ENCODE assay signal across 14 cellular contexts in genomic region chr17:81664051-81664470, GRCh38. TPM values are rescaled to one million over a fixed set of nuclear protein-coding genes. Genes with fewer than 3 reads are reported as not detected.
DNase-seq lines count a peak whose midpoint lies in the region; ATAC-seq and TF ChIP-seq lines count a peak whose summit lies in the region.
"Had no signal": no experiment of that assay in that cellular context is flagged by ENCODE, and none has a peak within 500 bp of the region (broad histone marks: within the 10 kb centered on the region; RNA-seq: fewer than 3 reads in every experiment).

No MANE protein-coding gene starts in this region.

- H3K36me3 ChIP-seq in esophagus (ENCODE audit: control insufficient read depth in 2 of 2, insufficient read depth in 2 of 2, low read length in 1 of 2) (peaks cover 0 to 4% of the 10 kb centered on the region in 2 donors), sigmoid colon (peaks cover 0 to 8% (median 0%) of the 10 kb centered on the region in 4 donors), prostate gland (no peaks in the 10 kb centered on the region)
- H3K36me3 ChIP-seq: thyroid gland had no signal

- intact Hi-C loops in sigmoid colon (cut with DNase I) (no loop called here), prostate gland (cut with DNase I) (no loop called here)

- no peak overlapping the region for H3K4me3 ChIP-seq in esophagus (ENCODE audit: low read depth in 1 of 2, low read length in 2 of 2)
- no peak overlapping the region for H3K4me3 ChIP-seq in sigmoid colon
- no peak overlapping the region for H3K4me3 ChIP-seq in prostate gland
- H3K4me3 ChIP-seq: body of pancreas, thyroid gland had no signal

- H3K27me3 ChIP-seq in esophagus (ENCODE audit: control insufficient read depth in 1 of 2, insufficient read depth in 2 of 2, low read length in 2 of 2) (no peaks in the 10 kb centered on the region), sigmoid colon (no peaks in the 10 kb centered on the region), prostate gland (replicated peaks; ENCODE audit: insufficient read depth) (no peaks in the 10 kb centered on the region)
- H3K27me3 ChIP-seq: body of pancreas, thyroid gland had no signal

- H3K4me1 Mint-ChIP-seq in activated naive CD4-positive, alpha-beta T cell treated with anti-CD3 and anti-CD28 coated beads, Interleukin-2, amount 10 ng/mL, durations not matched to agents 7 days and 5 days, result peaks cover 52% of the 10 kb centered on the region
- peaks cover 55% of the 10 kb centered on the region for H3K4me1 Mint-ChIP-seq in activated CD4-positive, alpha-beta memory T cell treated with anti-CD3 and anti-CD28 coated beads, Interleukin-2, amount 10 ng/mL, durations not matched to agents 7 days and 5 days
- peaks cover 62% of the 10 kb centered on the region for H3K4me1 Mint-ChIP-seq in stimulated activated naive CD8-positive, alpha-beta T cell treated with anti-CD3 and anti-CD28 coated beads, Interleukin-15, amount 100 ng/mL, for 72 hours

- H3K36me3 Mint-ChIP-seq in activated naive CD4-positive, alpha-beta T cell treated with anti-CD3 and anti-CD28 coated beads, Interleukin-2, amount 10 ng/mL, durations not matched to agents 7 days and 5 days, result peaks cover 28% of the 10 kb centered on the region
- peaks cover 34% of the 10 kb centered on the region for H3K36me3 Mint-ChIP-seq in activated CD4-positive, alpha-beta memory T cell treated with anti-CD3 and anti-CD28 coated beads, Interleukin-2, amount 10 ng/mL, durations not matched to agents 7 days and 5 days (ENCODE audit: low read depth)

- CTCF ChIA-PET in activated naive CD4-positive, alpha-beta T cell treated with anti-CD3 and anti-CD28 coated beads, Interleukin-2, amount 10 ng/mL, durations not matched to agents 7 days and 5 days (lab: Charles Lee), result no interaction called here
- CTCF ChIA-PET in activated CD4-positive, alpha-beta memory T cell treated with anti-CD3 and anti-CD28 coated beads, Interleukin-2, amount 10 ng/mL, durations not matched to agents 7 days and 5 days (lab: Charles Lee), result interaction anchor here (0.6 to 1.3 kb wide), 3 partner anchors 8 to 324 kb away, joined by 3 to 5 read pairs (median 3); partner anchors contain the start of gene PDE6G

- H3K4me3 Mint-ChIP-seq in activated naive CD4-positive, alpha-beta T cell treated with anti-CD3 and anti-CD28 coated beads, Interleukin-2, amount 10 ng/mL, durations not matched to agents 7 days and 5 days, result peak overlapping the region; percentile 26
- no peak overlapping the region for H3K4me3 Mint-ChIP-seq in activated CD4-positive, alpha-beta memory T cell treated with anti-CD3 and anti-CD28 coated beads, Interleukin-2, amount 10 ng/mL, durations not matched to agents 7 days and 5 days
- H3K4me3 Mint-ChIP-seq in stimulated activated naive CD8-positive, alpha-beta T cell treated with anti-CD3 and anti-CD28 coated beads, Interleukin-15, amount 100 ng/mL, for 72 hours, result peak overlapping the region; percentile 50 to 55

- no peaks in the 10 kb centered on the region for H3K27me3 Mint-ChIP-seq in activated naive CD4-positive, alpha-beta T cell treated with anti-CD3 and anti-CD28 coated beads, Interleukin-2, amount 10 ng/mL, durations not matched to agents 7 days and 5 days
- no peaks in the 10 kb centered on the region for H3K27me3 Mint-ChIP-seq in activated CD4-positive, alpha-beta memory T cell treated with anti-CD3 and anti-CD28 coated beads, Interleukin-2, amount 10 ng/mL, durations not matched to agents 7 days and 5 days
- H3K27me3 Mint-ChIP-seq in stimulated activated naive CD8-positive, alpha-beta T cell treated with anti-CD3 and anti-CD28 coated beads, Interleukin-15, amount 100 ng/mL, for 72 hours, result no peaks in the 10 kb centered on the region

- H3K27ac ChIP-seq in esophagus (ENCODE audit: low read depth in 2 of 2, low read length in 1 of 2) (peak overlapping the region; percentile 30 to 78), substantia nigra (ENCODE audit: low read depth, low read length, poor library complexity, severe bottlenecking) (no peak overlapping the region), sigmoid colon (no peak overlapping the region), prostate gland (no peak overlapping the region)
- H3K27ac ChIP-seq: body of pancreas, thyroid gland had no signal

- no peak for TF ChIP-seq CTCF in sigmoid colon (IDR thresholded peaks at IDR 0.05)
- TF ChIP-seq CTCF in prostate gland (IDR thresholded peaks at IDR 0.05), result no peak

- peak overlapping the region; percentile 99 for H3K27ac Mint-ChIP-seq in activated naive CD4-positive, alpha-beta T cell treated with anti-CD3 and anti-CD28 coated beads, Interleukin-2, amount 10 ng/mL, durations not matched to agents 7 days and 5 days
- H3K27ac Mint-ChIP-seq in activated CD4-positive, alpha-beta memory T cell treated with anti-CD3 and anti-CD28 coated beads, Interleukin-2, amount 10 ng/mL, durations not matched to agents 7 days and 5 days, result peak overlapping the region; percentile 94
- peak overlapping the region in 1 of 2 donors; percentile 86 for H3K27ac Mint-ChIP-seq in stimulated activated naive CD8-positive, alpha-beta T cell treated with anti-CD3 and anti-CD28 coated beads, Interleukin-15, amount 100 ng/mL, for 72 hours

- POLR2A ChIA-PET in activated CD4-positive, alpha-beta memory T cell treated with anti-CD3 and anti-CD28 coated beads, Interleukin-2, amount 10 ng/mL, durations not matched to agents 7 days and 5 days (lab: Charles Lee), result interaction anchor here (1.2 to 4.8 kb wide), 4 partner anchors 8 to 112 kb away, joined by 4 to 52 read pairs (median 16); partner anchors contain the start of genes FAAP100, MRPL12, NPLOC4 and PDE6G

- DNase-seq in activated naive CD4-positive, alpha-beta T cell treated with anti-CD3 and anti-CD28 coated beads, Interleukin-2, amount 10 ng/mL, durations not matched to agents 7 days and 5 days, result no peak
- DNase-seq in activated naive CD4-positive, alpha-beta T cell treated with Interleukin-2 at 50 U/mL for 16 hours, result no peak
- DNase-seq in activated CD4-positive, alpha-beta memory T cell treated with anti-CD3 and anti-CD28 coated beads, Interleukin-2, amount 10 ng/mL, durations not matched to agents 7 days and 5 days, result no peak
- DNase-seq in stimulated activated naive CD8-positive, alpha-beta T cell treated with anti-CD3 and anti-CD28 coated beads, Interleukin-15, amount 100 ng/mL, for 72 hours, result no peak
- DNase-seq in substantia nigra (lab: John Stamatoyannopoulos, UW) (no peak), sigmoid colon (no peak), prostate gland (ENCODE audit: low spot score) (no peak)
- DNase-seq: body of pancreas, NCI-H510A, thyroid gland had no signal

- no peak for TF ChIP-seq POLR2A in sigmoid colon (IDR thresholded peaks at IDR 0.05)
- TF ChIP-seq POLR2A in prostate gland (IDR thresholded peaks at IDR 0.05), result no peak

- H3K4me1 ChIP-seq in esophagus (ENCODE audit: control insufficient read depth in 2 of 2, insufficient read depth in 2 of 2, low read length in 1 of 2), result peaks cover 6 to 10% of the 10 kb centered on the region in 2 donors
- peaks cover 0 to 27% (median 26%) of the 10 kb centered on the region in 4 donors for H3K4me1 ChIP-seq in sigmoid colon
- peaks cover 11% of the 10 kb centered on the region for H3K4me1 ChIP-seq in prostate gland (replicated peaks)

- H3K9me3 ChIP-seq in esophagus (ENCODE audit: control insufficient read depth in 2 of 2, insufficient read depth in 1 of 2, low read depth in 1 of 2, low read length in 1 of 2) (no peaks in the 10 kb centered on the region), sigmoid colon (no peaks in the 10 kb centered on the region), prostate gland (no peaks in the 10 kb centered on the region)
- H3K9me3 ChIP-seq: body of pancreas, thyroid gland had no signal

- 59 to 78% methylated on average over 7 of the region's 7 CpGs for WGBS in esophagus, 2 donors
- WGBS in sigmoid colon, 2 donors, result 73 to 90% methylated on average over 7 of the region's 7 CpGs
- 77% methylated on average over 7 of the region's 7 CpGs for WGBS in prostate gland

- no peak for TF ChIP-seq EP300 in sigmoid colon (IDR thresholded peaks at IDR 0.05)

- no peak for ATAC-seq in stimulated activated naive CD8-positive, alpha-beta T cell treated with anti-CD3 and anti-CD28 coated beads, Interleukin-15, amount 100 ng/mL, for 72 hours
- ATAC-seq: body of pancreas, left lobe of liver had no signal

- H3K9me3 Mint-ChIP-seq in activated naive CD4-positive, alpha-beta T cell treated with anti-CD3 and anti-CD28 coated beads, Interleukin-2, amount 10 ng/mL, durations not matched to agents 7 days and 5 days, result no peaks in the 10 kb centered on the region
- H3K9me3 Mint-ChIP-seq in activated CD4-positive, alpha-beta memory T cell treated with anti-CD3 and anti-CD28 coated beads, Interleukin-2, amount 10 ng/mL, durations not matched to agents 7 days and 5 days, result no peaks in the 10 kb centered on the region
- no peaks in the 10 kb centered on the region for H3K9me3 Mint-ChIP-seq in stimulated activated naive CD8-positive, alpha-beta T cell treated with anti-CD3 and anti-CD28 coated beads, Interleukin-15, amount 100 ng/mL, for 72 hours

RNA-seq across cellular contexts. Expression of gene OXLD1, which starts 2.3 kb away (rescaled TPM):
- 10 to 100 TPM; 59.3 TPM for total RNA-seq in activated CD4-positive, alpha-beta memory T cell treated with anti-CD3 and anti-CD28 coated beads, Interleukin-2, amount 10 ng/mL, durations not matched to agents 7 days and 5 days
- polyA plus RNA-seq in esophagus (10 to 100 TPM; 38.1 to 46.1 TPM), sigmoid colon (10 to 100 TPM; 40.8 to 57.5 (median 54.1) TPM)
- total RNA-seq in sigmoid colon (10 to 100 TPM; 14.4 to 36.2 (median 26.8) TPM), prostate gland (10 to 100 TPM; 52.5 to 59.2 TPM)

RNA-seq across cellular contexts. Expression of gene CCDC137, which starts 2.5 kb away (rescaled TPM):
- total RNA-seq in activated CD4-positive, alpha-beta memory T cell treated with anti-CD3 and anti-CD28 coated beads, Interleukin-2, amount 10 ng/mL, durations not matched to agents 7 days and 5 days, result 10 to 100 TPM; 28.8 to 33.3 TPM
- polyA plus RNA-seq in esophagus (10 to 100 TPM; 22.2 to 33.0 TPM), sigmoid colon (10 to 100 TPM in 2 of 3 donors, 1 to 10 TPM in 1; 9.0 to 31.1 (median 13.4) TPM)
- total RNA-seq in sigmoid colon (10 to 100 TPM in 1 of 4 donors, 1 to 10 TPM in 3; 5.5 to 10.7 (median 9.0) TPM), prostate gland (10 to 100 TPM; 18.5 to 27.7 TPM)

RNA-seq across cellular contexts. Expression of gene PDE6G, which starts 7.7 kb away (rescaled TPM):
- 10 to 100 TPM; 10.0 to 10.9 TPM for total RNA-seq in activated CD4-positive, alpha-beta memory T cell treated with anti-CD3 and anti-CD28 coated beads, Interleukin-2, amount 10 ng/mL, durations not matched to agents 7 days and 5 days
- polyA plus RNA-seq in esophagus (under 1 TPM; 0.12 to 0.33 TPM), sigmoid colon (1 to 10 TPM in 2 of 3 donors, not detected in 1; 2.3 to 4.4 TPM)
- total RNA-seq in sigmoid colon (1 to 10 TPM in 1 of 4 donors, not detected in 3; 3.7 TPM), prostate gland (not detected)
- total RNA-seq: body of pancreas, LHCN-M2, SK-MEL-5, thyroid gland had no signal

RNA-seq across cellular contexts. Expression of gene ARL16, which starts 19.5 kb away (rescaled TPM):
- total RNA-seq in activated CD4-positive, alpha-beta memory T cell treated with anti-CD3 and anti-CD28 coated beads, Interleukin-2, amount 10 ng/mL, durations not matched to agents 7 days and 5 days, result 10 to 100 TPM; 17.5 to 17.8 TPM
- polyA plus RNA-seq in esophagus, result 10 to 100 TPM; 36.2 to 53.9 TPM
- total RNA-seq in sigmoid colon, result 10 to 100 TPM; 27.7 to 51.7 (median 47.7) TPM
- 10 to 100 TPM; 24.5 to 42.3 (median 36.6) TPM for polyA plus RNA-seq in sigmoid colon
- 10 to 100 TPM; 27.9 to 49.5 TPM for total RNA-seq in prostate gland

RNA-seq across cellular contexts. Expression of gene HGS, which starts 19.8 kb away (rescaled TPM):
- total RNA-seq in activated CD4-positive, alpha-beta memory T cell treated with anti-CD3 and anti-CD28 coated beads, Interleukin-2, amount 10 ng/mL, durations not matched to agents 7 days and 5 days, result 100 to 1,000 TPM; 122 to 130 TPM
- 100 to 1,000 TPM in 1 of 2 donors, 10 to 100 TPM in 1; 83.6 to 131 TPM for polyA plus RNA-seq in esophagus
- total RNA-seq in sigmoid colon, result 100 to 1,000 TPM in 1 of 4 donors, 10 to 100 TPM in 3; 36.7 to 143 (median 42.5) TPM
- 100 to 1,000 TPM in 1 of 3 donors, 10 to 100 TPM in 2; 52.9 to 111 (median 87.7) TPM for polyA plus RNA-seq in sigmoid colon
- 100 to 1,000 TPM; 102 to 167 TPM for total RNA-seq in prostate gland

Comparison
In these comparisons a context has a peak if more than half of its experiments do, and no peak if none do; other contexts are left out.
1. H3K27ac ChIP-seq: peak in esophagus (2 of 2); none in substantia nigra (single experiment), sigmoid colon (0 of 4) and prostate gland (0 of 2).